In the genomic region with DNA sequence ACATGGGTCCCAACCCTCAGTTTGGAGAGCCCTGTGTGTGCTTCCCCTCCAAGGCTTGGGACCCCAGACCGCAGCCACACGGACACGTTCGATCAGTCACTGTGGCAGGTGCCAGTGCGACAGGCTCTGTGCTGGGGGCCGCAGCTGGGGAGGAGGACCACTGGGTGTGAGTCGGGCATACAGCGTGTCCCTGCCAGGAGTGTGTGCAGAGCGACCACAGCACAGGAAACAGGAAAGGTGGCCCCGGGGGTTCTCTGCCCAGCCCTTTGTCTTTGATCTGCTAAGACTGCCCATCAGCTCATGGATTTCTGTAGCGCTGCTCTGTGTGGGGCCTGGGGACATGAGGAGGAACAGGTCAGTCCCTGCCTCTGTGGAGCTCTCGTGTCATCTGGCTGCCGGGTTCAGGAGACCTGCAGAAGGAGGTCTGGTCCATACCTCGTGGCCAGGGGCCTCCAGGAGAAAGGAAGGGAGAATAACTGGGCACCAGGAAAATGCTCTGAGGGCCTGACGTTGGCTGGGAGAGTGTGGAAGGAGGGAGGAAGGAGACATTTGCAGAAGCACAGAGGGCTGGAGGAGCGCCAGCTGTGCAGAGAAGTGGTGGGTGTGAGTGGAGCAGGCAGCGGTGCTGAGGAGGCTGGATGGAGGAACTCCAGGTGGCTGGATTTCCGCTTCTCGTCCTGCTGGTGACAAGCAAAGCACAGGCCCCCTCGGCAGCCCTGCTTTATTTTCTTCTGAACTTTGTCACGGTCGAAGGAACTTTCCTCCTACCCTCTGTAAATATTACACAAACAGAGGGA, we compare ENCODE assay signal across 15 cellular contexts. TPM values are rescaled to one million over a fixed set of nuclear protein-coding genes. Genes with fewer than 3 reads are reported as not detected.
A peak's percentile ranks its signal among the peaks of the same experiment; 100 is the strongest.
DNase-seq lines count a peak whose midpoint lies in the region; ATAC-seq and TF ChIP-seq lines count a peak whose summit lies in the region.
"Had no signal": no experiment of that assay in that cellular context is flagged by ENCODE, and none has a peak within 500 bp of the region (broad histone marks: within the 10 kb centered on the region; RNA-seq: fewer than 3 reads in every experiment).

No MANE protein-coding gene starts in this region.

- no peak for TF ChIP-seq CTCF in neural progenitor cell (IDR thresholded peaks at IDR 0.05)

- DNase-seq in CD1c-positive myeloid dendritic cell (ENCODE audit: extremely low spot score) (peak; percentile 72), neural progenitor cell (ENCODE audit: low spot score) (no peak), GM19240 (ENCODE audit: insufficient read length, low spot score) (no peak), cerebellum (ENCODE audit: low spot score) (no peak), ureter (ENCODE audit: low spot score) (no peak)
- no peak for DNase-seq in central memory CD8-positive, alpha-beta T cell (ENCODE audit: low spot score in 2 of 2)
- DNase-seq: activated CD4-positive, alpha-beta memory T cell treated with anti-CD3 and anti-CD28 coated beads for 36 hours; NCI-H1694; NCI-H526; psoas muscle; RPMI8226 had no signal

- H2AFZ ChIP-seq in neural progenitor cell (replicated peaks) = no peak overlapping the region

- H3K4me3 ChIP-seq in neural progenitor cell = no peak overlapping the region
- H3K4me3 ChIP-seq: ascending aorta, psoas muscle, vagina had no signal

- H3K79me2 ChIP-seq in neural progenitor cell (ENCODE audit: low read depth) = peaks cover 27% of the 10 kb centered on the region

- H3K9me3 Mint-ChIP-seq in central memory CD8-positive, alpha-beta T cell = no peaks in the 10 kb centered on the region
- no peaks in the 10 kb centered on the region for H3K9me3 Mint-ChIP-seq in neural progenitor cell
- H3K9me3 Mint-ChIP-seq: activated CD4-positive, alpha-beta memory T cell treated with anti-CD3 and anti-CD28 coated beads for 36 hours; CD8-positive, alpha-beta memory T cell had no signal

- no peak overlapping the region for H3K4me2 ChIP-seq in neural progenitor cell

- H3K9me3 ChIP-seq in neural progenitor cell (ENCODE audit: low read depth) = no peaks in the 10 kb centered on the region
- H3K9me3 ChIP-seq: ascending aorta, psoas muscle, vagina had no signal

- ATAC-seq in central memory CD8-positive, alpha-beta T cell (replicated peaks; ENCODE audit: extremely low read depth, poor library complexity, severe bottlenecking) = no peak
- ATAC-seq: psoas muscle had no signal

- H3K9ac ChIP-seq in neural progenitor cell = no peak overlapping the region

- no peaks in the 10 kb centered on the region for H3K27me3 ChIP-seq in neural progenitor cell
- H3K27me3 ChIP-seq: ascending aorta, vagina had no signal

- H3F3A ChIP-seq in neural progenitor cell (ENCODE audit: low read depth) = peaks cover 16% of the 10 kb centered on the region

- H3K27ac ChIP-seq in neural progenitor cell = no peak overlapping the region
- H3K27ac ChIP-seq: ascending aorta, psoas muscle, vagina had no signal

- TF ChIP-seq POLR2A in GM19099 (IDR thresholded peaks at IDR 0.05; ENCODE audit: extremely low read depth, insufficient read length, low read depth) = peak; percentile 23

- H4K20me1 ChIP-seq in neural progenitor cell (ENCODE audit: low read depth) = peaks cover 6% of the 10 kb centered on the region

- H3K4me3 Mint-ChIP-seq in central memory CD8-positive, alpha-beta T cell = no peak overlapping the region
- peak overlapping the region; percentile 25 for H3K4me3 Mint-ChIP-seq in neural progenitor cell
- H3K4me3 Mint-ChIP-seq: activated CD4-positive, alpha-beta memory T cell treated with anti-CD3 and anti-CD28 coated beads for 36 hours had no signal

- no peaks in the 10 kb centered on the region for H3K27me3 Mint-ChIP-seq in central memory CD8-positive, alpha-beta T cell
- H3K27me3 Mint-ChIP-seq in neural progenitor cell (ENCODE audit: insufficient read depth, low read depth) = peaks cover 5% of the 10 kb centered on the region
- H3K27me3 Mint-ChIP-seq: activated CD4-positive, alpha-beta memory T cell treated with anti-CD3 and anti-CD28 coated beads for 36 hours; CD8-positive, alpha-beta memory T cell had no signal

- peaks cover 16% of the 10 kb centered on the region for H3K4me1 ChIP-seq in neural progenitor cell

- peaks cover 10% of the 10 kb centered on the region for H3K36me3 Mint-ChIP-seq in central memory CD8-positive, alpha-beta T cell (ENCODE audit: insufficient read depth)
- H3K36me3 Mint-ChIP-seq in neural progenitor cell = peaks cover 4% of the 10 kb centered on the region

- H3K36me3 ChIP-seq in neural progenitor cell = no peaks in the 10 kb centered on the region
- H3K36me3 ChIP-seq: ascending aorta, vagina had no signal

- peak overlapping the region; percentile 27 for H3K27ac Mint-ChIP-seq in central memory CD8-positive, alpha-beta T cell (ENCODE audit: low read depth)
- H3K27ac Mint-ChIP-seq in neural progenitor cell = peak overlapping the region; percentile 62
- H3K27ac Mint-ChIP-seq: activated CD4-positive, alpha-beta memory T cell treated with anti-CD3 and anti-CD28 coated beads for 36 hours; CD8-positive, alpha-beta memory T cell had no signal

- peaks cover 16% of the 10 kb centered on the region for H3K4me1 Mint-ChIP-seq in central memory CD8-positive, alpha-beta T cell
- peaks cover 27% of the 10 kb centered on the region for H3K4me1 Mint-ChIP-seq in neural progenitor cell

RNA-seq across cellular contexts. Expression of a gene that starts 4.1 kb away (rescaled TPM):
- total RNA-seq in neural progenitor cell (ENCODE audit: low replicate concordance) (29.6 and 63.9 TPM in 2 replicates), cerebellum (11.1 TPM), ureter (8.9 TPM)

RNA-seq across cellular contexts. Expression of a gene that starts 4.1 kb away (rescaled TPM):
- 30.6 and 34.3 TPM in 2 replicates for total RNA-seq in neural progenitor cell (ENCODE audit: low replicate concordance)
- total RNA-seq in cerebellum = 9.4 TPM
- 34.2 TPM for total RNA-seq in ureter

RNA-seq across cellular contexts. Expression of a gene that starts 13.3 kb away (rescaled TPM):
- total RNA-seq in neural progenitor cell (ENCODE audit: low replicate concordance) (23.7 and 46.6 TPM in 2 replicates), cerebellum (25.0 TPM), ureter (41.4 TPM)
